In the genomic region with DNA sequence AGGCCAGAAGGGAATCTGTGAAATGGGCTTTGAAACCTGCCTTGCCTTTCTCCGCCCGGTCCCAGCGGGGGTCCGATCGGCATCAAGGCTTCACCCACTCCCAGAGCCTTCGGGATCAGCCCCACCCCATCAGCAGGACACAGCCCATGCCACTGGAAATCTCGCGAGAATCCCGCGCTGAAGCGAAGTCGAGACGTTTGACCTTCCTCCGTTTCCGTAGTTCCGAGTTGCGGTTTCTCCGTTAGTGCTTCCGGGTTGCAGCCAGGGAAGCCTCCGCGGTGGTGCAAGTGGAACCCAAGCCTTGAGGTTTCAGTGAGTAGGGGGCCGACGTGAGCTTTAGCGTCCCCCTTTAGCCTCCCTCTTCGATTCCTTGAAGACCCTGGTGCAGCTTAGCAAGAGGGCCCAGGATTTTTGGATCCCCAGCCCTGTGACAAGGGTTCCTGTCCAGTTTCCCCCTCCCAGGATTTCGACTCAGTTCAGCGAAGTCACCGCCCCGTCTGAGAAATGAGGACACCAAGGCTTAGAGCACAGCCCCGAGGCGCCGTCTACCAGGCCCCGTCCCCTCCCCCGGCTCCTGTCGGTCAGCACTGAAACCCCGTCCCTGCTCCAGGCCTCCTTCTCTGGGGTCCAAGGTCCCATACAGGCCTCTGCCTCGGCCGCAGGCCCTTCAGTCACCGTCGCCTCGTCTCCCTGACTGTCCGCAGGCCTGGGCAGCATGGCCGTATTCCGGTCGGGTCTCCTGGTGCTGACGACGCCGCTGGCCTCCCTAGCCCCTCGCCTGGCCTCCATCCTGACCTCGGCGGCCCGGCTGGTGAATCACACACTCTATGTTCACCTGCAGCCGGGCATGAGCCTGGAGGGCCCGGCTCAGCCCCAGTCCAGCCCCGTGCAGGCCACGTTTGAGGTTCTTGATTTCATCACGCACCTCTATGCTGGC, we compare ENCODE assay signal across 8 cellular contexts. TPM values are rescaled to one million over a fixed set of nuclear protein-coding genes. Genes with fewer than 3 reads are reported as not detected.
A peak's percentile ranks its signal among the peaks of the same experiment; 100 is the strongest.
DNase-seq lines count a peak whose midpoint lies in the region; ATAC-seq and TF ChIP-seq lines count a peak whose summit lies in the region.

A gene (plus strand): TSS at position 241 of the 937 bp plus-strand sequence. CDS start 475 bp downstream, at position 716.

- H3K36me3 Mint-ChIP-seq in activated naive CD8-positive, alpha-beta T cell treated with anti-CD3 and anti-CD28 coated beads for 36 hours, result peaks cover 12% of the 10 kb centered on the region

- H3K9me3 Mint-ChIP-seq in activated naive CD8-positive, alpha-beta T cell treated with anti-CD3 and anti-CD28 coated beads for 36 hours, result no peaks in the 10 kb centered on the region

- peak; percentile 62 for ATAC-seq in GM21447 (IDR thresholded peaks at IDR 0.05; ENCODE audit: unreplicated experiment)

- peak; percentile 95 for DNase-seq in Ammon's horn (ENCODE audit: low spot score)
- peak; percentile 89 for DNase-seq in NCI-H128 (lab: John Stamatoyannopoulos, UW; ENCODE audit: unreplicated experiment)
- peak; percentile 93 for DNase-seq in SKM-1 treated with dmso at 0.1 percent for 144 hours (lab: John Stamatoyannopoulos, UW; ENCODE audit: unreplicated experiment)
- peak; percentile 91 for DNase-seq in activated naive CD8-positive, alpha-beta T cell treated with anti-CD3 and anti-CD28 coated beads for 36 hours
- DNase-seq in glomerular endothelial cell (ENCODE audit: extremely low read depth, low read depth, low spot score), result peak; percentile 96
- peak; percentile 91 for DNase-seq in non-pigmented ciliary epithelial cell (ENCODE audit: low read depth)

- H3K4me1 Mint-ChIP-seq in activated naive CD8-positive, alpha-beta T cell treated with anti-CD3 and anti-CD28 coated beads for 36 hours, result peaks cover 22% of the 10 kb centered on the region

- no peaks in the 10 kb centered on the region for H3K27me3 Mint-ChIP-seq in activated naive CD8-positive, alpha-beta T cell treated with anti-CD3 and anti-CD28 coated beads for 36 hours

- peak within 1 kb of the TSS; percentile 93 for H3K4me3 Mint-ChIP-seq in activated naive CD8-positive, alpha-beta T cell treated with anti-CD3 and anti-CD28 coated beads for 36 hours

- no peak for TF ChIP-seq CTCF in subcutaneous adipose tissue (IDR thresholded peaks at IDR 0.05; ENCODE audit: low read depth)

- peak within 1 kb of the TSS; percentile 95 for H3K27ac Mint-ChIP-seq in activated naive CD8-positive, alpha-beta T cell treated with anti-CD3 and anti-CD28 coated beads for 36 hours

RNA-seq across cellular contexts. Expression of the gene that starts here (rescaled TPM):
- 100 to 1,000 TPM; 111 TPM for total RNA-seq in activated naive CD8-positive, alpha-beta T cell treated with anti-CD3 and anti-CD28 coated beads for 36 hours
- 30.3 and 30.8 TPM in 2 replicates for total RNA-seq in glomerular endothelial cell
- total RNA-seq in subcutaneous adipose tissue, result 10 to 100 TPM; 20.4 to 40.1 (median 22.7) TPM

Comparison
In these comparisons a context has a peak if more than half of its experiments do, and no peak if none do; other contexts are left out.
1. Peak in every context shown above with its lines: DNase-seq and ATAC-seq.